ENCODE assay signal across 14 cellular contexts in genomic region chr22:36417281-36417686, GRCh38. TPM values are rescaled to one million over a fixed set of nuclear protein-coding genes. Genes with fewer than 3 reads are reported as not detected.
A peak's percentile ranks its signal among the peaks of the same experiment; 100 is the strongest.
DNase-seq lines count a peak whose midpoint lies in the region; ATAC-seq and TF ChIP-seq lines count a peak whose summit lies in the region.
"Had no signal": no experiment of that assay in that cellular context is flagged by ENCODE, and none has a peak within 500 bp of the region (broad histone marks: within the 10 kb centered on the region; RNA-seq: fewer than 3 reads in every experiment).

No MANE protein-coding gene starts in this region.

- intact Hi-C loops in cardiac septum (cut with DNase I): no loop called here
- intact Hi-C loops in dorsolateral prefrontal cortex (cut with DNase I): no loop called here

- H3K27me3 ChIP-seq in dorsolateral prefrontal cortex: no peaks in the 10 kb centered on the region

- H3K36me3 Mint-ChIP-seq in activated T-helper 17 cell treated with anti-CD3 and anti-CD28 coated beads, Interleukin-2, amount 50 U/mL, for 72 hours (ENCODE audit: low read depth): no peaks in the 10 kb centered on the region

- no peaks in the 10 kb centered on the region for H3K4me1 Mint-ChIP-seq in activated T-helper 17 cell treated with anti-CD3 and anti-CD28 coated beads, Interleukin-2, amount 50 U/mL, for 72 hours

- H3K27ac ChIP-seq in dorsolateral prefrontal cortex: no peak overlapping the region

- peak; percentile 69 for DNase-seq in A172 (ENCODE audit: low spot score)
- DNase-seq in HK-2 (ENCODE audit: unreplicated experiment): peak; percentile 56
- peak; percentile 65 for DNase-seq in left lobe of liver (ENCODE audit: low spot score)
- no peak for DNase-seq in cardiac septum (ENCODE audit: low spot score)
- DNase-seq in dorsolateral prefrontal cortex: no peak
- DNase-seq: activated CD4-positive, alpha-beta T cell treated with anti-CD3 and anti-CD28 coated beads, Interleukin-2, amount 50 U/mL, for 48 hours; AML-193; central memory CD4-positive, alpha-beta T cell; NCI-H146; Right ventricle myocardium superior had no signal

- H3K27me3 Mint-ChIP-seq in activated T-helper 17 cell treated with anti-CD3 and anti-CD28 coated beads, Interleukin-2, amount 50 U/mL, for 72 hours: no peaks in the 10 kb centered on the region

- H3K9me3 Mint-ChIP-seq in activated T-helper 17 cell treated with anti-CD3 and anti-CD28 coated beads, Interleukin-2, amount 50 U/mL, for 72 hours: no peaks in the 10 kb centered on the region
- H3K9me3 Mint-ChIP-seq: neural crest cell had no signal

- no peak overlapping the region for H3K4me3 Mint-ChIP-seq in activated T-helper 17 cell treated with anti-CD3 and anti-CD28 coated beads, Interleukin-2, amount 50 U/mL, for 72 hours
- H3K4me3 Mint-ChIP-seq: neural crest cell had no signal

- TF ChIP-seq CTCF in dorsolateral prefrontal cortex (IDR thresholded peaks at IDR 0.05 in 54 of 56, conservative IDR thresholded peaks at IDR 0.05 in 2 of 56; ENCODE audit: low read depth in 1 of 56, partially characterized antibody in 56 of 56): no peak

- peak; percentile 93 for ATAC-seq in activated T-helper 17 cell treated with anti-CD3 and anti-CD28 coated beads, Interleukin-2, amount 50 U/mL, for 72 hours (replicated peaks)
- ATAC-seq in left lobe of liver: peak; percentile 62
- ATAC-seq in GM19023 (IDR thresholded peaks at IDR 0.05; ENCODE audit: unreplicated experiment): no peak
- no peak for ATAC-seq in HG03565 (IDR thresholded peaks at IDR 0.05; ENCODE audit: unreplicated experiment)

- H3K4me3 ChIP-seq in dorsolateral prefrontal cortex: no peak overlapping the region

- no peak overlapping the region for H3K27ac Mint-ChIP-seq in activated T-helper 17 cell treated with anti-CD3 and anti-CD28 coated beads, Interleukin-2, amount 50 U/mL, for 72 hours

RNA-seq across cellular contexts. Expression of gene MYH9, which starts 29.5 kb away (rescaled TPM):
- total RNA-seq in A172 (2014; rRNA removed; shearing (Covaris generic)): 180 and 245 TPM in 2 replicates
- 100 to 1,000 TPM; 782 to 800 TPM for total RNA-seq in activated T-helper 17 cell treated with anti-CD3 and anti-CD28 coated beads, Interleukin-2, amount 50 U/mL, for 72 hours
- 204 TPM for total RNA-seq in left lobe of liver
- total RNA-seq in cardiac septum: 282 TPM
- 100 to 1,000 TPM in 119 of 120 experiments, 10 to 100 TPM in 1; 95.7 to 282 (median 162) TPM for total RNA-seq in dorsolateral prefrontal cortex

Comparison
In these comparisons a context has a peak if more than half of its experiments do, and no peak if none do; other contexts are left out.
1. DNase-seq: peak in A172 (single experiment), HK-2 (single experiment) and left lobe of liver (single experiment); none in cardiac septum (single experiment) and dorsolateral prefrontal cortex (0 of 10).
2. ATAC-seq: peak in activated T-helper 17 cell treated with anti-CD3 and anti-CD28 coated beads, Interleukin-2, amount 50 U/mL, for 72 hours (single experiment) and left lobe of liver (single experiment); none in GM19023 (single experiment) and HG03565 (single experiment).